Comparison of ENCODE assay signal across 8 cellular contexts in the genomic region with DNA sequence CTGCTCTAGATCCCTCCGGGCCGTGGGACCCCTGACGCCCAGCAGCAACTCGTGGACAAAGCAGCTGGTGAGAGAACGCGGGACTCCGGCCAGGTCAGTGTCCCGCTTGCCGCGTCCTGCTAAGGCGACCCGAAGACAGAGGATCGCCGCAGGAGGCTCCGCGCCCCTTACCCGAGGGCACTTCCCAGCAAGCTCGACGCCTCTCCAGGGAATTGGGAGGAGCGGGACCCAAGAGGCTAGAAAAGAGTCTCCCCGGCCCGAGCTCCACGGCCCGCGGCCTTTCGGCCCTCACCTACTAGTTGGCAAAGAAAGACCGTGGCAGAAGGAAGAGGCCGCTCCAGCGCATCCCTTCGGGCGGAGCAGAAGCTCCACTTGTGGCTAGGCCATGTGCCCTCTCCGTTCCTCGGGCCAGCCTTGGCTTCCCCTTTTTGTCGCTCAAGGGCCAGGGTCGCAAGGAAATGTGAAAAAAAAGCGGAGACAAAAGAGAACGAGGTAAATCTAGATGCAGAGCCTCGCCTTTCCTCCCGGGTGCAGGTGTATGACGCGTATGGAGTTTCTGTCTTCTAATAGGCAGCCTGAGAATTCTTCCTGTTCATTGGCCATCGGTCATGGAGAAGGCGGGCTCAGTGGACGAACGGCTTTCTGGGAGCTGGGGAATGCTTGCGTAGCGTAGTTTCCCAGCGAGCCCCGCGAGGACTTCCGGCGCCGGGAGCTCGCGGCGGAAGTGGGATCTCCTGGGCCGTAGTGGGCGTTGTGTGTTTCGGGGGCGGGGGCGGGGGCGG.
DNase-seq lines count a peak whose midpoint lies in the region; ATAC-seq and TF ChIP-seq lines count a peak whose summit lies in the region.

A gene with protein sequence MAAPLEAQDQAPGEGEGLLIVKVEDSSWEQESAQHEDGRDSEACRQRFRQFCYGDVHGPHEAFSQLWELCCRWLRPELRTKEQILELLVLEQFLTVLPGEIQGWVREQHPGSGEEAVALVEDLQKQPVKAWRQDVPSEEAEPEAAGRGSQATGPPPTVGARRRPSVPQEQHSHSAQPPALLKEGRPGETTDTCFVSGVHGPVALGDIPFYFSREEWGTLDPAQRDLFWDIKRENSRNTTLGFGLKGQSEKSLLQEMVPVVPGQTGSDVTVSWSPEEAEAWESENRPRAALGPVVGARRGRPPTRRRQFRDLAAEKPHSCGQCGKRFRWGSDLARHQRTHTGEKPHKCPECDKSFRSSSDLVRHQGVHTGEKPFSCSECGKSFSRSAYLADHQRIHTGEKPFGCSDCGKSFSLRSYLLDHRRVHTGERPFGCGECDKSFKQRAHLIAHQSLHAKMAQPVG (plus strand): TSS at position 692 of the 782 bp plus-strand sequence. CDS start 2,252 bp downstream, outside the sequence.

- H3K4me1 ChIP-seq in OCI-LY3 (ENCODE audit: low read length) = peaks cover 14% of the 10 kb centered on the region

- H4K20me1 ChIP-seq in OCI-LY3 (ENCODE audit: insufficient read depth, low read length) = no peaks in the 10 kb centered on the region

- H3K79me2 ChIP-seq in OCI-LY3 (ENCODE audit: low read length) = peaks cover 40% of the 10 kb centered on the region

- H3K4me3 ChIP-seq in OCI-LY3 (ENCODE audit: low read length) = peak within 1 kb of the TSS; percentile 95

- no peaks in the 10 kb centered on the region for H3K9me3 ChIP-seq in OCI-LY3 (ENCODE audit: insufficient read depth, low read length)

- peak within 1 kb of the TSS; percentile 76 for H2AFZ ChIP-seq in OCI-LY3 (ENCODE audit: low read depth, low read length)

- H3K36me3 ChIP-seq in OCI-LY3 (replicated peaks; ENCODE audit: low read depth, low read length) = peaks cover 10% of the 10 kb centered on the region

- H3K9ac ChIP-seq in OCI-LY3 (ENCODE audit: low read length) = peak within 1 kb of the TSS; percentile 94

- DNase-seq in D341Med (ENCODE audit: low spot score) = peak; percentile 91
- DNase-seq in HuH-7.5 (ENCODE audit: low spot score) = peak; percentile 92
- DNase-seq in activated CD8-positive, alpha-beta memory T cell treated with anti-CD3 and anti-CD28 coated beads, Interleukin-2, amount 50 U/mL, for 48 hours = peak; percentile 91
- peak; percentile 98 for DNase-seq in epidermal melanocyte (ENCODE audit: insufficient read length, low spot score)
- DNase-seq in middle frontal gyrus (ENCODE audit: extremely low spot score, low spot score) = peak; percentile 94
- peak; percentile 82 to 83 for DNase-seq in stimulated activated CD8-positive, alpha-beta memory T cell treated with anti-CD3 and anti-CD28 coated beads, Interleukin-2, amount 100 ng/mL, for 1 hour (ENCODE audit: low read depth in 2 of 2)

- peak; percentile 79 for ATAC-seq in GM21526 (IDR thresholded peaks at IDR 0.05; ENCODE audit: low FRiP score, unreplicated experiment)

- no peaks in the 10 kb centered on the region for H3K27me3 ChIP-seq in OCI-LY3 (ENCODE audit: low read depth, low read length)

- peak within 1 kb of the TSS; percentile 68 for H3K27ac ChIP-seq in OCI-LY3 (ENCODE audit: low read length)

- H3K4me2 ChIP-seq in OCI-LY3 (ENCODE audit: low read length) = peak within 1 kb of the TSS; percentile 100

- no peak for TF ChIP-seq CTCF in OCI-LY3 (IDR thresholded peaks at IDR 0.05; ENCODE audit: low read depth, low read length)

Comparison
In these comparisons a context has a peak if more than half of its experiments do, and no peak if none do; other contexts are left out.
1. Peak in every context shown above with its lines: DNase-seq, ATAC-seq, H3K4me3 ChIP-seq and H3K27ac ChIP-seq.